38 cellular contexts compared by ENCODE assay signal in genomic region chr18:55950379-55951166, GRCh38.
"Had no signal": no experiment of that assay in that cellular context is flagged by ENCODE, and none has a peak within 500 bp of the region (broad histone marks: within the 10 kb centered on the region; RNA-seq: fewer than 3 reads in every experiment).

No MANE protein-coding gene starts in this region.

- H3K27me3 Mint-ChIP-seq: activated CD4-positive, alpha-beta memory T cell treated with anti-CD3 and anti-CD28 coated beads, Interleukin-2, amount 10 ng/mL, durations not matched to agents 7 days and 5 days; activated CD4-positive, alpha-beta T cell treated with anti-CD3 and anti-CD28 coated beads for 36 hours; activated CD4-positive, alpha-beta T cell treated with anti-CD3 and anti-CD28 coated beads, Interleukin-2, amount 10 ng/mL, durations not matched to agents 7 days and 5 days; activated CD8-positive, alpha-beta memory T cell treated with anti-CD3 and anti-CD28 coated beads, Interleukin-2, amount 10 ng/mL, durations not matched to agents 7 days and 5 days; activated naive CD4-positive, alpha-beta T cell treated with anti-CD3 and anti-CD28 coated beads, Interleukin-2, amount 10 ng/mL, durations not matched to agents 7 days and 5 days; activated naive CD4-positive, alpha-beta T cell treated with anti-CD3 and anti-CD28 coated beads, Interleukin-2, amount 50 U/mL, for 24 hours; activated naive CD8-positive, alpha-beta T cell; activated naive CD8-positive, alpha-beta T cell treated with anti-CD3 and anti-CD28 coated beads, Interleukin-2, amount 10 ng/mL, durations not matched to agents 7 days and 5 days; activated naive CD8-positive, alpha-beta T cell treated with anti-CD3 and anti-CD28 coated beads, Interleukin-2, amount 50 U/mL, for 24 hours; activated T-cell treated with anti-CD3 and anti-CD28 coated beads, Interleukin-2, amount 50 U/mL, for 24 hours; central memory CD8-positive, alpha-beta T cell had no signal

- H3K4me1 ChIP-seq: ascending aorta had no signal

- H3K4me3 ChIP-seq: ascending aorta, cardiac muscle cell had no signal

- H3K4me1 Mint-ChIP-seq: activated CD4-positive, alpha-beta memory T cell treated with anti-CD3 and anti-CD28 coated beads, Interleukin-2, amount 10 ng/mL, durations not matched to agents 7 days and 5 days; activated CD4-positive, alpha-beta T cell treated with anti-CD3 and anti-CD28 coated beads for 36 hours; activated CD4-positive, alpha-beta T cell treated with anti-CD3 and anti-CD28 coated beads, Interleukin-2, amount 10 ng/mL, durations not matched to agents 7 days and 5 days; activated CD8-positive, alpha-beta memory T cell treated with anti-CD3 and anti-CD28 coated beads, Interleukin-2, amount 10 ng/mL, durations not matched to agents 7 days and 5 days; activated naive CD4-positive, alpha-beta T cell treated with anti-CD3 and anti-CD28 coated beads, Interleukin-2, amount 10 ng/mL, durations not matched to agents 7 days and 5 days; activated naive CD4-positive, alpha-beta T cell treated with anti-CD3 and anti-CD28 coated beads, Interleukin-2, amount 50 U/mL, for 24 hours; activated naive CD8-positive, alpha-beta T cell treated with anti-CD3 and anti-CD28 coated beads, Interleukin-2, amount 10 ng/mL, durations not matched to agents 7 days and 5 days; activated naive CD8-positive, alpha-beta T cell treated with anti-CD3 and anti-CD28 coated beads, Interleukin-2, amount 50 U/mL, for 24 hours; brain; central memory CD8-positive, alpha-beta T cell had no signal

- H3K36me3 Mint-ChIP-seq: activated CD8-positive, alpha-beta memory T cell treated with anti-CD3 and anti-CD28 coated beads, Interleukin-2, amount 10 ng/mL, durations not matched to agents 7 days and 5 days; activated naive CD4-positive, alpha-beta T cell treated with anti-CD3 and anti-CD28 coated beads, Interleukin-2, amount 10 ng/mL, durations not matched to agents 7 days and 5 days; activated naive CD4-positive, alpha-beta T cell treated with anti-CD3 and anti-CD28 coated beads, Interleukin-2, amount 50 U/mL, for 24 hours; activated naive CD8-positive, alpha-beta T cell; activated naive CD8-positive, alpha-beta T cell treated with anti-CD3 and anti-CD28 coated beads, Interleukin-2, amount 10 ng/mL, durations not matched to agents 7 days and 5 days; brain had no signal

- H3K9me3 Mint-ChIP-seq: activated CD4-positive, alpha-beta T cell treated with anti-CD3 and anti-CD28 coated beads, Interleukin-2, amount 10 ng/mL, durations not matched to agents 7 days and 5 days; activated naive CD8-positive, alpha-beta T cell treated with anti-CD3 and anti-CD28 coated beads, Interleukin-2, amount 50 U/mL, for 24 hours had no signal

- DNase-seq: activated CD4-positive, alpha-beta memory T cell treated with anti-CD3 and anti-CD28 coated beads, Interleukin-2, amount 10 ng/mL, durations not matched to agents 7 days and 5 days; activated CD4-positive, alpha-beta T cell treated with anti-CD3 and anti-CD28 coated beads for 1 hour; activated CD4-positive, alpha-beta T cell treated with anti-CD3 and anti-CD28 coated beads for 36 hours; activated CD4-positive, alpha-beta T cell treated with anti-CD3 and anti-CD28 coated beads for 48 hours; activated CD4-positive, alpha-beta T cell treated with anti-CD3 and anti-CD28 coated beads, Interleukin-2, amount 10 ng/mL, durations not matched to agents 7 days and 5 days; activated CD4-positive, alpha-beta T cell treated with anti-CD3 and anti-CD28 coated beads, Interleukin-2, amount 50 U/mL, for 48 hours; activated CD4-positive, CD25-positive, alpha-beta regulatory T cell; activated CD8-positive, alpha-beta memory T cell treated with anti-CD3 and anti-CD28 coated beads for 24 hours; activated CD8-positive, alpha-beta memory T cell treated with anti-CD3 and anti-CD28 coated beads, Interleukin-2, amount 10 ng/mL, durations not matched to agents 7 days and 5 days; activated CD8-positive, alpha-beta memory T cell treated with anti-CD3 and anti-CD28 coated beads, Interleukin-2, amount 50 U/mL, for 48 hours; activated CD8-positive, alpha-beta T cell treated with anti-CD3 and anti-CD28 coated beads, Interleukin-2, amount 10 ng/mL, durations not matched to agents 7 days and 5 days; activated effector memory CD4-positive, alpha-beta T cell treated with Interleukin-2 at 50 U/mL for 16 hours; activated gamma-delta T cell; activated naive CD4-positive, alpha-beta T cell treated with anti-CD3 and anti-CD28 coated beads, Interleukin-2, amount 10 ng/mL, durations not matched to agents 7 days and 5 days; activated naive CD4-positive, alpha-beta T cell treated with Interleukin-2 at 50 U/mL for 16 hours; activated naive CD8-positive, alpha-beta T cell treated with anti-CD3 and anti-CD28 coated beads, Interleukin-2, amount 10 ng/mL, durations not matched to agents 7 days and 5 days; activated naive CD8-positive, alpha-beta T cell treated with anti-CD3 and anti-CD28 coated beads, Interleukin-2, amount 50 U/mL, for 24 hours; activated T-cell treated with anti-CD3 and anti-CD28 coated beads, Interleukin-2, amount 50 U/mL, for 24 hours; activated T-cell treated with anti-CD3 and anti-CD28 coated beads, Interleukin-2, amount 50 U/mL, for 48 hours; amygdala; anterior cingulate cortex; caudate nucleus; cerebellar nuclear complex; T-helper 1 cell; T-helper 2 cell; T-helper 9 cell had no signal

- H3K36me3 ChIP-seq: ascending aorta, cardiac muscle cell had no signal

- H3K27ac ChIP-seq: ascending aorta, cardiac muscle cell, VCaP had no signal

- H3K27me3 ChIP-seq: ascending aorta, cardiac muscle cell had no signal

- ATAC-seq: activated CD4-positive, alpha-beta T cell treated with anti-CD3 and anti-CD28 coated beads for 36 hours; activated CD4-positive, CD25-positive, alpha-beta regulatory T cell treated with anti-CD3 and anti-CD28 coated beads, Interleukin-2, amount 50 U/mL, for 24 hours; activated CD8-positive, alpha-beta memory T cell treated with anti-CD3 and anti-CD28 coated beads, Interleukin-2, amount 10 ng/mL, durations not matched to agents 7 days and 5 days; activated CD8-positive, alpha-beta T cell treated with anti-CD3 and anti-CD28 coated beads, Interleukin-2, amount 10 ng/mL, durations not matched to agents 7 days and 5 days; activated naive CD8-positive, alpha-beta T cell treated with anti-CD3 and anti-CD28 coated beads, Interleukin-2, amount 50 U/mL, for 24 hours had no signal

- H3K9me3 ChIP-seq: ascending aorta had no signal

- H3K4me3 Mint-ChIP-seq: activated CD4-positive, alpha-beta memory T cell treated with anti-CD3 and anti-CD28 coated beads, Interleukin-2, amount 10 ng/mL, durations not matched to agents 7 days and 5 days; activated CD4-positive, alpha-beta T cell treated with anti-CD3 and anti-CD28 coated beads for 36 hours; activated CD4-positive, alpha-beta T cell treated with anti-CD3 and anti-CD28 coated beads, Interleukin-2, amount 10 ng/mL, durations not matched to agents 7 days and 5 days; activated CD8-positive, alpha-beta memory T cell treated with anti-CD3 and anti-CD28 coated beads, Interleukin-2, amount 10 ng/mL, durations not matched to agents 7 days and 5 days; activated CD8-positive, alpha-beta T cell treated with anti-CD3 and anti-CD28 coated beads, Interleukin-2, amount 10 ng/mL, durations not matched to agents 7 days and 5 days; activated naive CD4-positive, alpha-beta T cell treated with anti-CD3 and anti-CD28 coated beads, Interleukin-2, amount 10 ng/mL, durations not matched to agents 7 days and 5 days; activated naive CD4-positive, alpha-beta T cell treated with anti-CD3 and anti-CD28 coated beads, Interleukin-2, amount 50 U/mL, for 24 hours; activated naive CD8-positive, alpha-beta T cell; activated naive CD8-positive, alpha-beta T cell treated with anti-CD3 and anti-CD28 coated beads, Interleukin-2, amount 10 ng/mL, durations not matched to agents 7 days and 5 days; activated naive CD8-positive, alpha-beta T cell treated with anti-CD3 and anti-CD28 coated beads, Interleukin-2, amount 50 U/mL, for 24 hours; activated T-cell treated with anti-CD3 and anti-CD28 coated beads, Interleukin-2, amount 50 U/mL, for 24 hours; brain; central memory CD8-positive, alpha-beta T cell; T-helper 1 cell treated with Interleukin-12 subunit alpha and Interleukin-12 subunit beta and Interleukin-4 antibody, amounts not matched to agents 30 μg/mL and 1 μg/mL, for 36 hours; T-helper 2 cell treated with Interferon-gamma antibody and Interleukin-4, amounts not matched to agents 5 μg/mL and 100 μg/mL, for 36 hours; WTC11 had no signal

- H3K27ac Mint-ChIP-seq: activated CD4-positive, alpha-beta memory T cell treated with anti-CD3 and anti-CD28 coated beads, Interleukin-2, amount 10 ng/mL, durations not matched to agents 7 days and 5 days; activated CD4-positive, alpha-beta T cell treated with anti-CD3 and anti-CD28 coated beads for 36 hours; activated CD4-positive, alpha-beta T cell treated with anti-CD3 and anti-CD28 coated beads, Interleukin-2, amount 10 ng/mL, durations not matched to agents 7 days and 5 days; activated CD8-positive, alpha-beta memory T cell treated with anti-CD3 and anti-CD28 coated beads, Interleukin-2, amount 10 ng/mL, durations not matched to agents 7 days and 5 days; activated CD8-positive, alpha-beta T cell treated with anti-CD3 and anti-CD28 coated beads, Interleukin-2, amount 10 ng/mL, durations not matched to agents 7 days and 5 days; activated naive CD4-positive, alpha-beta T cell treated with anti-CD3 and anti-CD28 coated beads, Interleukin-2, amount 10 ng/mL, durations not matched to agents 7 days and 5 days; activated naive CD4-positive, alpha-beta T cell treated with anti-CD3 and anti-CD28 coated beads, Interleukin-2, amount 50 U/mL, for 24 hours; activated naive CD8-positive, alpha-beta T cell; activated naive CD8-positive, alpha-beta T cell treated with anti-CD3 and anti-CD28 coated beads, Interleukin-2, amount 10 ng/mL, durations not matched to agents 7 days and 5 days; activated naive CD8-positive, alpha-beta T cell treated with anti-CD3 and anti-CD28 coated beads, Interleukin-2, amount 50 U/mL, for 24 hours; activated T-cell treated with anti-CD3 and anti-CD28 coated beads, Interleukin-2, amount 50 U/mL, for 24 hours; activated T-helper 2 cell treated with anti-CD3 and anti-CD28 coated beads, Interferon-gamma antibody, Interleukin-2, Interleukin-4, amounts not matched to agents 10 μg/mL and 5 μg/mL and 100 μg/mL, durations not matched to agents 14 hours and 24 hours and 36 hours; brain; T-helper 1 cell treated with Interleukin-12 subunit alpha and Interleukin-12 subunit beta and Interleukin-4 antibody, amounts not matched to agents 30 μg/mL and 1 μg/mL, for 36 hours; T-helper 2 cell treated with Interferon-gamma antibody and Interleukin-4, amounts not matched to agents 5 μg/mL and 100 μg/mL, for 36 hours; WTC11 had no signal
